Comparison of ENCODE assay signal across 9 cellular contexts in genomic region chr22:26658671-26659478, GRCh38. TPM values are rescaled to one million over a fixed set of nuclear protein-coding genes. Genes with fewer than 3 reads are reported as not detected.
A peak's percentile ranks its signal among the peaks of the same experiment; 100 is the strongest.
DNase-seq lines count a peak whose midpoint lies in the region; ATAC-seq and TF ChIP-seq lines count a peak whose summit lies in the region.
"Had no signal": no experiment of that assay in that cellular context is flagged by ENCODE, and none has a peak within 500 bp of the region (broad histone marks: within the 10 kb centered on the region; RNA-seq: fewer than 3 reads in every experiment).

No MANE protein-coding gene starts in this region.

- H3K4me1 ChIP-seq in lower lobe of right lung: peaks cover 27% of the 10 kb centered on the region

- H3K27ac ChIP-seq in cingulate gyrus (ENCODE audit: low read depth, low read length) (peak overlapping the region; percentile 32), lower lobe of right lung (no peak overlapping the region)

- CTCF ChIA-PET in GM10248 (lab: Yijun Ruan, JAX): interaction anchor here (0.8 kb wide), 1 partner anchor 36 kb away, joined by 3 read pairs; no protein-coding TSS in a partner anchor

- TF ChIP-seq CTCF in GM10248 (IDR thresholded peaks at IDR 0.05; ENCODE audit: control extremely low read depth, extremely low read depth, low read depth, missing control alignments): no peak
- no peak for TF ChIP-seq CTCF in lower lobe of right lung (IDR thresholded peaks at IDR 0.05)

- ATAC-seq in HG03045 (IDR thresholded peaks at IDR 0.05; ENCODE audit: unreplicated experiment): peak; percentile 50
- ATAC-seq in lower lobe of right lung: peak; percentile 57 to 74

- no peaks in the 10 kb centered on the region for H3K9me3 ChIP-seq in lower lobe of right lung

- peak overlapping the region; percentile 52 for H3K4me3 ChIP-seq in lower lobe of right lung

- POLR2A ChIA-PET in GM10248 (lab: Yijun Ruan, JAX): no interaction called here

- intact Hi-C loops in lower lobe of right lung (cut with DNase I): no loop called here

- DNase-seq in GM10248 (ENCODE audit: extremely low spot score): peak; percentile 77
- peak; percentile 78 for DNase-seq in NCI-H460 (ENCODE audit: extremely low read depth, low read depth)
- DNase-seq in activated CD4-positive, alpha-beta T cell treated with anti-CD3 and anti-CD28 coated beads for 24 hours (ENCODE audit: low read depth in 2 of 2): peak; percentile 72 to 81
- DNase-seq in lower lobe of right lung: no peak
- peak; percentile 62 for DNase-seq in stimulated activated CD8-positive, alpha-beta memory T cell treated with anti-CD3 and anti-CD28 coated beads, Interleukin-15, amount 100 ng/mL, for 1 hour (ENCODE audit: low read depth)
- no peak for DNase-seq in KG1 (lab: John Stamatoyannopoulos, UW)

- peaks cover 30% of the 10 kb centered on the region for H3K27me3 ChIP-seq in lower lobe of right lung (ENCODE audit: low read depth)

- H3K36me3 ChIP-seq in lower lobe of right lung: no peaks in the 10 kb centered on the region

RNA-seq across cellular contexts. Expression of gene MIAT, which starts 1.5 kb away (rescaled TPM):
- total RNA-seq in NCI-H460 (2014; rRNA removed; shearing (Covaris generic)): 0.66 and 0.82 TPM in 2 replicates
- 2.5 and 4.9 TPM in 2 replicates for polyA plus RNA-seq in NCI-H460 (2014; cell fraction: nucleus; rRNA removed)
- total RNA-seq in lower lobe of right lung: 6.8 TPM

RNA-seq across cellular contexts. Expression of gene CRYBA4, which starts 37.1 kb away (rescaled TPM):
- not detected in 2 replicates for total RNA-seq in NCI-H460 (2014; rRNA removed; shearing (Covaris generic))
- not detected in 2 replicates for polyA plus RNA-seq in NCI-H460 (2014; cell fraction: nucleus; rRNA removed)
- not detected for total RNA-seq in lower lobe of right lung
- total RNA-seq: urinary bladder had no signal
- polyA plus RNA-seq: urinary bladder had no signal

RNA-seq across cellular contexts. Expression of gene CRYBB1, which starts 41.0 kb away (rescaled TPM):
- not detected in 2 replicates for total RNA-seq in NCI-H460 (2014; rRNA removed; shearing (Covaris generic))
- polyA plus RNA-seq in NCI-H460 (2014; cell fraction: nucleus; rRNA removed): not detected in 2 replicates
- total RNA-seq in lower lobe of right lung: 1.4 TPM

Comparison
In these comparisons a context has a peak if more than half of its experiments do, and no peak if none do; other contexts are left out.
1. DNase-seq: peak in GM10248 (single experiment), NCI-H460 (single experiment), activated CD4-positive, alpha-beta T cell treated with anti-CD3 and anti-CD28 coated beads for 24 hours (2 of 2) and stimulated activated CD8-positive, alpha-beta memory T cell treated with anti-CD3 and anti-CD28 coated beads, Interleukin-15, amount 100 ng/mL, for 1 hour (single experiment); none in lower lobe of right lung (single experiment) and KG1 (single experiment).